ENCODE assay signal across 22 cellular contexts in the genomic region with DNA sequence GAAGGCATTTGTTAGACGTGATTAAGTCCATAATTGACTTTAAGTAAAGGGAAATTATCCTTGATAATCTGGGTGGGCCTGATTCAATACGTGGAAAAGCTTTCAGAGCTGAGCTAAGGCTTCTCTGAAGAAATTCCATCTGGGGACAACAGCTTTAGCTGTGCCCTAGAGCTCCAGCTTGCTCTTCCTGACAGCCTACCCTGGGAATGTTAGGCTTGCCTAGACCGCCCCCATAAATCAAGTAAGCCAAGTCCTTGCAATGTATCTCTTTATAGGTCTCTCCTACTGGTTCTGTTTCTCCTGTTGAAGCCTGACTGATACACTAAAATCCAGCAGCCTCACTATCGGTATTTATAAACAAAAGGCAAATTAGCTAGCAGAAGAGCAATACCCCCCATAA.
DNase-seq lines count a peak whose midpoint lies in the region; ATAC-seq and TF ChIP-seq lines count a peak whose summit lies in the region.
"Had no signal": no experiment of that assay in that cellular context is flagged by ENCODE, and none has a peak within 500 bp of the region (broad histone marks: within the 10 kb centered on the region; RNA-seq: fewer than 3 reads in every experiment).

No MANE protein-coding gene starts in this region.

- H2BK15ac ChIP-seq in IMR-90 (ENCODE audit: low read depth, low read length) = no peak overlapping the region

- ATAC-seq in IMR-90 (ENCODE audit: low read depth) = peak; percentile 48; the same call in 1 of the 2 replicates
- ATAC-seq in activated T-cell treated with anti-CD3 and anti-CD28 coated beads, Interleukin-2, amount 50 U/mL, for 4 hours = no peak
- ATAC-seq: A549, Panc1 had no signal

- no peak overlapping the region for H2BK5ac ChIP-seq in IMR-90 (ENCODE audit: low read depth, low read length, poor library complexity, severe bottlenecking)

- no peak overlapping the region for H3K4me2 ChIP-seq in IMR-90 (ENCODE audit: low read depth, low read length)
- H3K4me2 ChIP-seq: A549; BLaER1 treated with 17β-estradiol and CSF1 and Interleukin-3, amounts not matched to agents 10 nM and 100 nM; KMS-11 had no signal

- H3K4me1 ChIP-seq in IMR-90 (ENCODE audit: control insufficient read depth, insufficient read depth, low read length) = peaks cover 3% of the 10 kb centered on the region; the same call in 1 of the 2 replicates
- H3K4me1 ChIP-seq: A549, SJSA1 had no signal

- no peak overlapping the region for H4K8ac ChIP-seq in IMR-90 (ENCODE audit: low read depth in 2 of 2, low read length in 2 of 2)

- no peak overlapping the region for H2AFZ ChIP-seq in IMR-90 (replicated peaks; ENCODE audit: low read length, poor library complexity)

- no peak overlapping the region for H2AK9ac ChIP-seq in IMR-90 (replicated peaks; ENCODE audit: low read depth, low read length, poor library complexity)

- no peak overlapping the region for H3K14ac ChIP-seq in IMR-90 (replicated peaks; ENCODE audit: low read depth, low read length)

- CTCF ChIA-PET in IMR-90 (lab: Yijun Ruan, JAX) = interaction anchor here (1.5 kb wide), 1 partner anchor 18 kb away, joined by 3 read pairs; no protein-coding TSS in a partner anchor

- TF ChIP-seq POLR2A in IMR-90 (IDR thresholded peaks at IDR 0.05; ENCODE audit: low read depth, low read length) = no peak

- intact Hi-C loops in IMR-90 (cut with micrococcal nuclease) (no loop called here), cardiac septum (cut with DNase I) (no loop called here)

- in situ Hi-C loops in IMR-90 (cut with MboI; ENCODE audit: low sequenced_read_pairs) = no loop called here

- no peak overlapping the region for H2BK120ac ChIP-seq in IMR-90 (ENCODE audit: low read depth, low read length)

- peak; percentile 52 for DNase-seq in Ammon's horn (ENCODE audit: low spot score)
- DNase-seq in IMR-90 = no peak
- no peak for DNase-seq in substantia nigra (lab: John Stamatoyannopoulos, UW)
- DNase-seq in islet precursor cell = no peak
- DNase-seq in inferior parietal cortex (ENCODE audit: extremely low spot score) = no peak
- no peak for DNase-seq in cardiac septum (ENCODE audit: low spot score)
- DNase-seq in activated T-cell treated with anti-CD3 and anti-CD28 coated beads, Interleukin-2, amount 50 U/mL, for 4 hours = no peak
- DNase-seq: DMS 273 treated with DMSO at 0.1 percent for 48 hours, DND-41, GDM1, H7, NCI-H1417, NCI-H187, NCI-H2107, NCI-H345, NCI-H524 treated with DMSO at 0.1 percent for 48 hours had no signal

- 100% methylated on average over 1 of the region's 4 CpGs; no CpG with 5 or more reads in 1 of the 2 experiments for WGBS in IMR-90 (ENCODE audit: extremely low coverage in 2 of 2, insufficient read length in 1 of 2), 2 experiments

- H3K27me3 Mint-ChIP-seq in activated T-cell treated with anti-CD3 and anti-CD28 coated beads, Interleukin-2, amount 50 U/mL, for 4 hours (ENCODE audit: low read depth) = no peaks in the 10 kb centered on the region

- no peak overlapping the region for H3K56ac ChIP-seq in IMR-90 (ENCODE audit: extremely low read depth, insufficient read depth, low read length)

- H3K9ac ChIP-seq in IMR-90 (ENCODE audit: low read depth, low read length) = no peak overlapping the region
- H3K9ac ChIP-seq: BLaER1 treated with 17β-estradiol and CSF1 and Interleukin-3, amounts not matched to agents 10 nM and 100 nM; KMS-11 had no signal

- no peak overlapping the region for H4K5ac ChIP-seq in IMR-90 (ENCODE audit: low read depth, low read length)

- H3K9me3 ChIP-seq in IMR-90 (ENCODE audit: control insufficient read depth, insufficient read depth, low read length) = no peaks in the 10 kb centered on the region
- H3K9me3 ChIP-seq: A549, SJSA1 had no signal

- H2BK20ac ChIP-seq in IMR-90 (ENCODE audit: low read depth, low read length) = no peak overlapping the region

- H4K91ac ChIP-seq in IMR-90 (ENCODE audit: insufficient read depth, low read depth, low read length) = 0 out of 2 replicates have a peak overlapping the region, but pooled peaks have one; percentile 7

- no peaks in the 10 kb centered on the region for H3K27me3 ChIP-seq in IMR-90 (ENCODE audit: control insufficient read depth, insufficient read depth, low read length)
- H3K27me3 ChIP-seq: BLaER1 treated with 17β-estradiol and CSF1 and Interleukin-3, amounts not matched to agents 10 nM and 100 nM; SJSA1 had no signal

- H3K27ac ChIP-seq in IMR-90 (ENCODE audit: insufficient read depth, low read length) = no peak overlapping the region
- H3K27ac ChIP-seq in cingulate gyrus (ENCODE audit: low read depth, low read length) = peak overlapping the region; percentile 65
- peak overlapping the region; percentile 68 for H3K27ac ChIP-seq in substantia nigra (ENCODE audit: low read depth, low read length, poor library complexity, severe bottlenecking)
- H3K27ac ChIP-seq: A549; BLaER1 treated with 17β-estradiol and CSF1 and Interleukin-3, amounts not matched to agents 10 nM and 100 nM; KMS-11; SJSA1 had no signal

- peaks cover 5 to 41% of the 10 kb centered on the region in 2 experiments for H3K79me1 ChIP-seq in IMR-90 (ENCODE audit: low read depth in 1 of 2, low read length in 2 of 2)

- H3K9me1 ChIP-seq in IMR-90 (ENCODE audit: insufficient read depth, low read length) = peaks cover 8% of the 10 kb centered on the region

- no peaks in the 10 kb centered on the region for H4K20me1 ChIP-seq in IMR-90 (ENCODE audit: insufficient read depth, low read length)
- H4K20me1 ChIP-seq: BLaER1 treated with 17β-estradiol and CSF1 and Interleukin-3, amounts not matched to agents 10 nM and 100 nM had no signal

- no peak for TF ChIP-seq CTCF in IMR-90 (conservative IDR thresholded peaks at IDR 0.05; ENCODE audit: low read depth, low read length)

- peaks cover 26% of the 10 kb centered on the region for H3K4me1 Mint-ChIP-seq in activated T-cell treated with anti-CD3 and anti-CD28 coated beads, Interleukin-2, amount 50 U/mL, for 4 hours (ENCODE audit: low read depth)

- H3K23ac ChIP-seq in IMR-90 (ENCODE audit: low read depth, low read length) = no peak overlapping the region

- no peaks in the 10 kb centered on the region for H3K9me3 Mint-ChIP-seq in activated T-cell treated with anti-CD3 and anti-CD28 coated beads, Interleukin-2, amount 50 U/mL, for 4 hours

- no TSS peak for BruUV-seq in IMR-90 (replicated peaks; lab: Mats Ljungman, UMichigan)

- POLR2A ChIA-PET in IMR-90 (lab: Charles Lee; ENCODE audit: unreplicated experiment) = no interaction called here

- H3K36me3 ChIP-seq in IMR-90 (ENCODE audit: control insufficient read depth, insufficient read depth, low read length) = no peaks in the 10 kb centered on the region; the same call in 1 of the 2 replicates
- H3K36me3 ChIP-seq: SJSA1 had no signal

- H3K36me3 Mint-ChIP-seq in activated T-cell treated with anti-CD3 and anti-CD28 coated beads, Interleukin-2, amount 50 U/mL, for 4 hours (ENCODE audit: insufficient read depth) = peaks cover 15% of the 10 kb centered on the region

- no peak for TF ChIP-seq RAD21 in IMR-90 (IDR thresholded peaks at IDR 0.05; ENCODE audit: low read length)

- dilution Hi-C loops in IMR-90 (cut with HindIII; ENCODE audit: low sequenced_read_pairs, unreplicated experiment) = no loop called here

- H3K4me3 ChIP-seq in IMR-90 (ENCODE audit: insufficient read depth, low read depth, low read length) = no peak overlapping the region
- H3K4me3 ChIP-seq: A549; BLaER1 treated with 17β-estradiol and CSF1 and Interleukin-3, amounts not matched to agents 10 nM and 100 nM; SJSA1 had no signal

- H3K18ac ChIP-seq in IMR-90 (ENCODE audit: low read depth, low read length) = no peak overlapping the region

- no peak overlapping the region for H3K4me3 Mint-ChIP-seq in activated T-cell treated with anti-CD3 and anti-CD28 coated beads, Interleukin-2, amount 50 U/mL, for 4 hours

- H3K4ac ChIP-seq in IMR-90 (ENCODE audit: low read depth, low read length) = no peak overlapping the region

- no peak overlapping the region for H2AK5ac ChIP-seq in IMR-90 (ENCODE audit: low read depth, low read length)

TF ChIP-seq in IMR-90, 13 proteins besides CTCF, POLR2A, EP300 and RAD21:
- TF ChIP-seq NFE2L2 (IDR thresholded peaks at IDR 0.05; ENCODE audit: low read depth, low read length) (no peak), MAZ (IDR thresholded peaks at IDR 0.05; ENCODE audit: borderline replicate concordance, low read depth, low read length) (no peak), CHD1 (IDR thresholded peaks at IDR 0.05; ENCODE audit: low read depth, low read length) (no peak)
- TF ChIP-seq, protein P1, sequence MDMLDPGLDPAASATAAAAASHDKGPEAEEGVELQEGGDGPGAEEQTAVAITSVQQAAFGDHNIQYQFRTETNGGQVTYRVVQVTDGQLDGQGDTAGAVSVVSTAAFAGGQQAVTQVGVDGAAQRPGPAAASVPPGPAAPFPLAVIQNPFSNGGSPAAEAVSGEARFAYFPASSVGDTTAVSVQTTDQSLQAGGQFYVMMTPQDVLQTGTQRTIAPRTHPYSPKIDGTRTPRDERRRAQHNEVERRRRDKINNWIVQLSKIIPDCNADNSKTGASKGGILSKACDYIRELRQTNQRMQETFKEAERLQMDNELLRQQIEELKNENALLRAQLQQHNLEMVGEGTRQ (IDR thresholded peaks at IDR 0.05; ENCODE audit: low read depth, low read length) = no peak
TF ChIP-seq in IMR-90: peak in this region for 0.
